1 cellular context compared by ENCODE assay signal in the genomic region with DNA sequence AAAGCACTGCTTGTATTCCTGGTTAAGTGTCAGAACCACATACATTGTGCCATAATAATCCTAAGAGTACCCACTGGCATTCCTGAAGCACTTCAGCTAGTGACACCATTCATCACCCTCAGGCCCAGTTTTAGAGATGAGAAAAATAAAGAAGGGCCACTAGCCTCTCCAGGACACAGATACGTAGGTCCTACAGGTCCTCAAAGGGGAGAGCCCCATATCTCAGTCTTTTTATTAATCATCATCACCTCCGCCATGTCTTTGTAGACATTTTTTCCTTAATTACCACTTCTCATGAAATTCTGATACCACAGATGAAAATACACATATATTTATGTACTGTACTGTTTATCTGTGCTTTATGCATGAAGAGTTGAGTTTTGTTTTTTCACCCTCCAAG.
TF ChIP-seq lines count a peak whose summit lies in the region.

No MANE protein-coding gene starts in this region.

TF ChIP-seq in WTC11, 78 proteins besides CTCF, POLR2A, EP300 and RAD21:
- TF ChIP-seq, protein P1, sequence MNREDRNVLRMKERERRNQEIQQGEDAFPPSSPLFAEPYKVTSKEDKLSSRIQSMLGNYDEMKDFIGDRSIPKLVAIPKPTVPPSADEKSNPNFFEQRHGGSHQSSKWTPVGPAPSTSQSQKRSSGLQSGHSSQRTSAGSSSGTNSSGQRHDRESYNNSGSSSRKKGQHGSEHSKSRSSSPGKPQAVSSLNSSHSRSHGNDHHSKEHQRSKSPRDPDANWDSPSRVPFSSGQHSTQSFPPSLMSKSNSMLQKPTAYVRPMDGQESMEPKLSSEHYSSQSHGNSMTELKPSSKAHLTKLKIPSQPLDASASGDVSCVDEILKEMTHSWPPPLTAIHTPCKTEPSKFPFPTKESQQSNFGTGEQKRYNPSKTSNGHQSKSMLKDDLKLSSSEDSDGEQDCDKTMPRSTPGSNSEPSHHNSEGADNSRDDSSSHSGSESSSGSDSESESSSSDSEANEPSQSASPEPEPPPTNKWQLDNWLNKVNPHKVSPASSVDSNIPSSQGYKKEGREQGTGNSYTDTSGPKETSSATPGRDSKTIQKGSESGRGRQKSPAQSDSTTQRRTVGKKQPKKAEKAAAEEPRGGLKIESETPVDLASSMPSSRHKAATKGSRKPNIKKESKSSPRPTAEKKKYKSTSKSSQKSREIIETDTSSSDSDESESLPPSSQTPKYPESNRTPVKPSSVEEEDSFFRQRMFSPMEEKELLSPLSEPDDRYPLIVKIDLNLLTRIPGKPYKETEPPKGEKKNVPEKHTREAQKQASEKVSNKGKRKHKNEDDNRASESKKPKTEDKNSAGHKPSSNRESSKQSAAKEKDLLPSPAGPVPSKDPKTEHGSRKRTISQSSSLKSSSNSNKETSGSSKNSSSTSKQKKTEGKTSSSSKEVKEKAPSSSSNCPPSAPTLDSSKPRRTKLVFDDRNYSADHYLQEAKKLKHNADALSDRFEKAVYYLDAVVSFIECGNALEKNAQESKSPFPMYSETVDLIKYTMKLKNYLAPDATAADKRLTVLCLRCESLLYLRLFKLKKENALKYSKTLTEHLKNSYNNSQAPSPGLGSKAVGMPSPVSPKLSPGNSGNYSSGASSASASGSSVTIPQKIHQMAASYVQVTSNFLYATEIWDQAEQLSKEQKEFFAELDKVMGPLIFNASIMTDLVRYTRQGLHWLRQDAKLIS (CRISPR knock-in tag; IDR thresholded peaks at IDR 0.05; ENCODE audit: borderline replicate concordance): no peak
- TF ChIP-seq FOXJ3 (CRISPR knock-in tag; IDR thresholded peaks at IDR 0.05; ENCODE audit: borderline replicate concordance) (no peak), ZNF416 (CRISPR knock-in tag; IDR thresholded peaks at IDR 0.05) (no peak), ETV6 (CRISPR knock-in tag; IDR thresholded peaks at IDR 0.05) (no peak), GTF2I (CRISPR knock-in tag; conservative IDR thresholded peaks at IDR 0.05) (no peak), TEAD1 (CRISPR knock-in tag; IDR thresholded peaks at IDR 0.05) (no peak), ZNF317 (CRISPR knock-in tag; IDR thresholded peaks at IDR 0.05; ENCODE audit: borderline replicate concordance, low read depth) (no peak), MYBL2 (CRISPR knock-in tag; IDR thresholded peaks at IDR 0.05) (no peak), HMGA2 (CRISPR knock-in tag; IDR thresholded peaks at IDR 0.05) (no peak)
- TF ChIP-seq, protein P2, sequence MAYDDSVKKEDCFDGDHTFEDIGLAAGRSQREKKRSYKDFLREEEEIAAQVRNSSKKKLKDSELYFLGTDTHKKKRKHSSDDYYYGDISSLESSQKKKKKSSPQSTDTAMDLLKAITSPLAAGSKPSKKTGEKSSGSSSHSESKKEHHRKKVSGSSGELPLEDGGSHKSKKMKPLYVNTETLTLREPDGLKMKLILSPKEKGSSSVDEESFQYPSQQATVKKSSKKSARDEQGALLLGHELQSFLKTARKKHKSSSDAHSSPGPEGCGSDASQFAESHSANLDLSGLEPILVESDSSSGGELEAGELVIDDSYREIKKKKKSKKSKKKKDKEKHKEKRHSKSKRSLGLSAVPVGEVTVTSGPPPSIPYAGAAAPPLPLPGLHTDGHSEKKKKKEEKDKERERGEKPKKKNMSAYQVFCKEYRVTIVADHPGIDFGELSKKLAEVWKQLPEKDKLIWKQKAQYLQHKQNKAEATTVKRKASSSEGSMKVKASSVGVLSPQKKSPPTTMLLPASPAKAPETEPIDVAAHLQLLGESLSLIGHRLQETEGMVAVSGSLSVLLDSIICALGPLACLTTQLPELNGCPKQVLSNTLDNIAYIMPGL (CRISPR knock-in tag; IDR thresholded peaks at IDR 0.05): no peak
- TF ChIP-seq, protein P3, sequence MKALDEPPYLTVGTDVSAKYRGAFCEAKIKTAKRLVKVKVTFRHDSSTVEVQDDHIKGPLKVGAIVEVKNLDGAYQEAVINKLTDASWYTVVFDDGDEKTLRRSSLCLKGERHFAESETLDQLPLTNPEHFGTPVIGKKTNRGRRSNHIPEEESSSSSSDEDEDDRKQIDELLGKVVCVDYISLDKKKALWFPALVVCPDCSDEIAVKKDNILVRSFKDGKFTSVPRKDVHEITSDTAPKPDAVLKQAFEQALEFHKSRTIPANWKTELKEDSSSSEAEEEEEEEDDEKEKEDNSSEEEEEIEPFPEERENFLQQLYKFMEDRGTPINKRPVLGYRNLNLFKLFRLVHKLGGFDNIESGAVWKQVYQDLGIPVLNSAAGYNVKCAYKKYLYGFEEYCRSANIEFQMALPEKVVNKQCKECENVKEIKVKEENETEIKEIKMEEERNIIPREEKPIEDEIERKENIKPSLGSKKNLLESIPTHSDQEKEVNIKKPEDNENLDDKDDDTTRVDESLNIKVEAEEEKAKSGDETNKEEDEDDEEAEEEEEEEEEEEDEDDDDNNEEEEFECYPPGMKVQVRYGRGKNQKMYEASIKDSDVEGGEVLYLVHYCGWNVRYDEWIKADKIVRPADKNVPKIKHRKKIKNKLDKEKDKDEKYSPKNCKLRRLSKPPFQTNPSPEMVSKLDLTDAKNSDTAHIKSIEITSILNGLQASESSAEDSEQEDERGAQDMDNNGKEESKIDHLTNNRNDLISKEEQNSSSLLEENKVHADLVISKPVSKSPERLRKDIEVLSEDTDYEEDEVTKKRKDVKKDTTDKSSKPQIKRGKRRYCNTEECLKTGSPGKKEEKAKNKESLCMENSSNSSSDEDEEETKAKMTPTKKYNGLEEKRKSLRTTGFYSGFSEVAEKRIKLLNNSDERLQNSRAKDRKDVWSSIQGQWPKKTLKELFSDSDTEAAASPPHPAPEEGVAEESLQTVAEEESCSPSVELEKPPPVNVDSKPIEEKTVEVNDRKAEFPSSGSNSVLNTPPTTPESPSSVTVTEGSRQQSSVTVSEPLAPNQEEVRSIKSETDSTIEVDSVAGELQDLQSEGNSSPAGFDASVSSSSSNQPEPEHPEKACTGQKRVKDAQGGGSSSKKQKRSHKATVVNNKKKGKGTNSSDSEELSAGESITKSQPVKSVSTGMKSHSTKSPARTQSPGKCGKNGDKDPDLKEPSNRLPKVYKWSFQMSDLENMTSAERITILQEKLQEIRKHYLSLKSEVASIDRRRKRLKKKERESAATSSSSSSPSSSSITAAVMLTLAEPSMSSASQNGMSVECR (CRISPR knock-in tag; IDR thresholded peaks at IDR 0.05; ENCODE audit: borderline replicate concordance): no peak
- TF ChIP-seq, protein P4, sequence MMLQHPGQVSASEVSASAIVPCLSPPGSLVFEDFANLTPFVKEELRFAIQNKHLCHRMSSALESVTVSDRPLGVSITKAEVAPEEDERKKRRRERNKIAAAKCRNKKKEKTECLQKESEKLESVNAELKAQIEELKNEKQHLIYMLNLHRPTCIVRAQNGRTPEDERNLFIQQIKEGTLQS (CRISPR knock-in tag; conservative IDR thresholded peaks at IDR 0.05): no peak
TF ChIP-seq in WTC11: peak in this region for 0.
